1 cellular context compared by ENCODE assay signal in genomic region chr2:181656450-181657261, GRCh38.
TF ChIP-seq lines count a peak whose summit lies in the region.

TSS of gene CERKL (minus strand) at chr2:181657105. CDS start at chr2:181657006, 99 bp downstream.

TF ChIP-seq in Ishikawa, 13 proteins besides CTCF, POLR2A, EP300 and RAD21 (continued from another document):
- TF ChIP-seq TCF12 (IDR thresholded peaks at IDR 0.05; ENCODE audit: low read depth) (0 out of 2 replicates have a peak, but pooled peaks have one; percentile 7), YY1 (IDR thresholded peaks at IDR 0.05; ENCODE audit: low read depth) (no peak), ZBTB7A (IDR thresholded peaks at IDR 0.05; ENCODE audit: low read depth) (no peak)
